ENCODE assay signal across 19 cellular contexts in the genomic region with DNA sequence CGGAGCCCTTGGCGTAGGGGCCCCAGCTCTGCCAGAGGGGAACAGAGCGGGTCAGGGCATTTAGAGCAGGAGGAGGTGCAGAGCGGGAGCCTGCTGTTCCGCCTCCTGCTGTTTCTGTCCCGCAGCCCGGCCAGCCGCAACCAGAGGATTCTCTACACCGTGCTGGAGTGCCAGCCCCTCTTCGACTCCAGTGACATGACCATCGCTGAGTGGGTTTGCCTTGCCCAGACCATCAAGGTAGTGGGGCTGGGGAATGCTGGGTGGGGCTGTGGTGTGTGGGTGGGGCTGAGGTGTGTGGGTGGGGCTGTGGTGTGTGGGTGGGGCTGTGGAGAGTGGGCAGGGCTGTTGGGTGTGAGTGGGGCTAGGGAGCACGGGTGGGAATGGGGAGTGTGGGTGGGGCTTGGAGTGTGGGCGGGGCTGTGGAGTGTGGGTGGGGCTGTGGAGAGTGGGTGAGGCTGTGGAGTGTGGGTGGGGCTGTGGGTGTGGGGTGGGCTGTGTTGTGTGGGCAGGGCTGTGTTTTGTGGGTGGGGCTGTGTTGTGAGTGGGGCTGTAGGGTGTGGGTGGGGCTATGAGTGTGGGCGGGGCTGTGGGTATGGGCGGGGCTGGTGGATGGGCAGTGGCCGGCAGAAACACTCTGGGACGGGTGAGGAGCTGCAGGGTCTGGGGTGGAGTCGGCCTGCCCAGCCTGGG. TPM values are rescaled to one million over a fixed set of nuclear protein-coding genes. Genes with fewer than 3 reads are reported as not detected.
DNase-seq lines count a peak whose midpoint lies in the region; ATAC-seq and TF ChIP-seq lines count a peak whose summit lies in the region.
"Had no signal": no experiment of that assay in that cellular context is flagged by ENCODE, and none has a peak within 500 bp of the region (broad histone marks: within the 10 kb centered on the region; RNA-seq: fewer than 3 reads in every experiment).

No MANE protein-coding gene starts in this region.

- H4K20me1 ChIP-seq in smooth muscle cell (ENCODE audit: low read depth), result no peaks in the 10 kb centered on the region

- H3K9ac ChIP-seq in smooth muscle cell (ENCODE audit: low read depth), result no peak overlapping the region
- H3K9ac ChIP-seq: KMS-11 had no signal

- TF ChIP-seq CTCF in heart left ventricle (IDR thresholded peaks at IDR 0.05), result no peak
- no peak for TF ChIP-seq CTCF in left ventricle myocardium inferior (IDR thresholded peaks at IDR 0.05; ENCODE audit: borderline replicate concordance)
- no peak for TF ChIP-seq CTCF in WERI-Rb-1 (IDR thresholded peaks at IDR 0.05; ENCODE audit: low read depth, low read length)
- no peak for TF ChIP-seq CTCF in upper lobe of right lung (IDR thresholded peaks at IDR 0.05)
- TF ChIP-seq CTCF in smooth muscle cell (IDR thresholded peaks at IDR 0.05; ENCODE audit: borderline replicate concordance, insufficient read depth, poor library complexity, severe bottlenecking), result no peak

- H3K27ac ChIP-seq in heart left ventricle (no peak overlapping the region), left ventricle myocardium inferior (replicated peaks) (no peak overlapping the region), WERI-Rb-1 (no peak overlapping the region), upper lobe of right lung (no peak overlapping the region), smooth muscle cell (ENCODE audit: low read depth) (no peak overlapping the region)
- H3K27ac ChIP-seq: HL-60, KMS-11, ovary, stomach, vagina had no signal

- DNase-seq in heart left ventricle (peak in 3 of 5 donors; percentile 18 to 59 (median 28)), left ventricle myocardium inferior (no peak), WERI-Rb-1 (peak; percentile 61), left lobe of liver (ENCODE audit: low spot score) (no peak), upper lobe of right lung (peak; percentile 68), DMS153 (lab: John Stamatoyannopoulos, UW) (no peak), smooth muscle cell (lab: John Stamatoyannopoulos, UW; ENCODE audit: unreplicated experiment) (no peak)
- DNase-seq: Caco-2, NCI-H146, NCI-H226, stomach had no signal

- no peak for TF ChIP-seq POLR2A in heart left ventricle (IDR thresholded peaks at IDR 0.05)

- no peak overlapping the region for H3K4me2 ChIP-seq in smooth muscle cell
- H3K4me2 ChIP-seq: KMS-11 had no signal

- H3K9me3 ChIP-seq in heart left ventricle, result peaks cover 0 to 5% (median 0%) of the 10 kb centered on the region in 12 donors
- no peaks in the 10 kb centered on the region for H3K9me3 ChIP-seq in left ventricle myocardium inferior (replicated peaks)
- peaks cover 3% of the 10 kb centered on the region for H3K9me3 ChIP-seq in WERI-Rb-1 (ENCODE audit: severe bottlenecking)
- H3K9me3 ChIP-seq in upper lobe of right lung, result no peaks in the 10 kb centered on the region
- H3K9me3 ChIP-seq in smooth muscle cell (replicated peaks; ENCODE audit: low read depth), result no peaks in the 10 kb centered on the region
- H3K9me3 ChIP-seq: Caco-2, ovary, stomach, vagina had no signal

- WGBS in heart left ventricle, 4 donors, result 62 to 70% (median 64%) methylated on average over 18 of the region's 18 CpGs
- WGBS in smooth muscle cell (ENCODE audit: low lambda C conversion rate), result 87% methylated on average over 8 of the region's 18 CpGs

- H3K4me3 ChIP-seq in heart left ventricle, result no peak overlapping the region
- no peak overlapping the region for H3K4me3 ChIP-seq in left ventricle myocardium inferior
- no peak overlapping the region for H3K4me3 ChIP-seq in WERI-Rb-1 (ENCODE audit: low read depth, low read length)
- no peak overlapping the region for H3K4me3 ChIP-seq in upper lobe of right lung
- H3K4me3 ChIP-seq in smooth muscle cell, result no peak overlapping the region
- H3K4me3 ChIP-seq: ovary, stomach, vagina had no signal

- peaks cover 0 to 6% (median 0%) of the 10 kb centered on the region in 12 donors for H3K4me1 ChIP-seq in heart left ventricle
- H3K4me1 ChIP-seq in left ventricle myocardium inferior, result peaks cover 16% of the 10 kb centered on the region
- H3K4me1 ChIP-seq in upper lobe of right lung, result peaks cover 9% of the 10 kb centered on the region
- H3K4me1 ChIP-seq in smooth muscle cell (ENCODE audit: low read depth), result no peaks in the 10 kb centered on the region
- H3K4me1 ChIP-seq: Caco-2 had no signal

- H3K27me3 ChIP-seq in heart left ventricle, result peaks cover 0 to 16% (median 0%) of the 10 kb centered on the region in 9 donors
- H3K27me3 ChIP-seq in left ventricle myocardium inferior (ENCODE audit: low read depth), result peaks cover 36% of the 10 kb centered on the region
- H3K27me3 ChIP-seq in WERI-Rb-1 (ENCODE audit: insufficient read depth, low read depth, severe bottlenecking), result no peaks in the 10 kb centered on the region
- H3K27me3 ChIP-seq in upper lobe of right lung, result peaks cover 9% of the 10 kb centered on the region
- no peaks in the 10 kb centered on the region for H3K27me3 ChIP-seq in smooth muscle cell (ENCODE audit: low read depth)
- H3K27me3 ChIP-seq: ovary, vagina had no signal

- no peaks in the 10 kb centered on the region for H3K79me2 ChIP-seq in smooth muscle cell (ENCODE audit: low read depth)

- intact Hi-C loops in heart left ventricle (cut with DNase I) (loop anchor here in 2 of 10 donors (5.0 kb wide), 3 partner anchors 39 to 549 kb away; no protein-coding TSS in a partner anchor), left ventricle myocardium inferior (cut with micrococcal nuclease) (no loop called here), upper lobe of right lung (cut with DNase I) (no loop called here)

- H3F3A ChIP-seq in smooth muscle cell (ENCODE audit: low read depth), result no peaks in the 10 kb centered on the region

- no peak overlapping the region for H2AFZ ChIP-seq in smooth muscle cell (ENCODE audit: low read depth)

- H3K36me3 ChIP-seq in heart left ventricle (no peaks in the 10 kb centered on the region), left ventricle myocardium inferior (no peaks in the 10 kb centered on the region), WERI-Rb-1 (no peaks in the 10 kb centered on the region), upper lobe of right lung (no peaks in the 10 kb centered on the region), smooth muscle cell (ENCODE audit: low read depth) (no peaks in the 10 kb centered on the region)
- H3K36me3 ChIP-seq: ovary, stomach, vagina had no signal

- ATAC-seq in heart left ventricle, result peak in 1 of 4 donors; percentile 10
- peak; percentile 55 for ATAC-seq in left lobe of liver
- ATAC-seq in upper lobe of right lung, result peak; percentile 64
- no peak for ATAC-seq in HG03039 (IDR thresholded peaks at IDR 0.05; ENCODE audit: unreplicated experiment)

RNA-seq across cellular contexts. Expression of a gene that starts 8.0 kb away (rescaled TPM):
- total RNA-seq in heart left ventricle (10 to 100 TPM in 7 of 9 donors, 1 to 10 TPM in 2; 6.0 to 54.6 (median 16.3) TPM), left ventricle myocardium inferior (27.1 TPM), left lobe of liver (282 TPM), upper lobe of right lung (5.3 TPM), smooth muscle cell (0.18 and 0.49 TPM in 2 replicates)
- polyA plus RNA-seq in heart left ventricle (10 to 100 TPM in 1 of 2 donors, 1 to 10 TPM in 1; 3.2 to 16.3 TPM), smooth muscle cell (0.47 and 1.2 TPM in 2 replicates)
- total RNA-seq: Caco-2, endothelial cell of umbilical vein had no signal
- polyA plus RNA-seq: AG04450, endothelial cell of umbilical vein, immature natural killer cell had no signal

RNA-seq across cellular contexts. Expression of a gene that starts 44.9 kb away (rescaled TPM):
- total RNA-seq in heart left ventricle (10 to 100 TPM in 2 of 9 donors, 1 to 10 TPM in 7; 4.9 to 12.6 (median 7.8) TPM), left ventricle myocardium inferior (6.5 TPM), left lobe of liver (1.3 TPM), upper lobe of right lung (5.9 TPM), smooth muscle cell (4.4 and 5.9 TPM in 2 replicates)
- polyA plus RNA-seq in heart left ventricle (1 to 10 TPM; 5.0 to 8.0 TPM), smooth muscle cell (4.0 and 4.4 TPM in 2 replicates)
- polyA plus RNA-seq: AG04450, immature natural killer cell had no signal

Comparison
In these comparisons a context has a peak if more than half of its experiments do, and no peak if none do; other contexts are left out.
1. DNase-seq: peak in heart left ventricle (3 of 5), WERI-Rb-1 (single experiment) and upper lobe of right lung (single experiment); none in left ventricle myocardium inferior (single experiment), left lobe of liver (single experiment), DMS153 (single experiment) and smooth muscle cell (single experiment).